Comparison of ENCODE assay signal across 13 cellular contexts in the genomic region with DNA sequence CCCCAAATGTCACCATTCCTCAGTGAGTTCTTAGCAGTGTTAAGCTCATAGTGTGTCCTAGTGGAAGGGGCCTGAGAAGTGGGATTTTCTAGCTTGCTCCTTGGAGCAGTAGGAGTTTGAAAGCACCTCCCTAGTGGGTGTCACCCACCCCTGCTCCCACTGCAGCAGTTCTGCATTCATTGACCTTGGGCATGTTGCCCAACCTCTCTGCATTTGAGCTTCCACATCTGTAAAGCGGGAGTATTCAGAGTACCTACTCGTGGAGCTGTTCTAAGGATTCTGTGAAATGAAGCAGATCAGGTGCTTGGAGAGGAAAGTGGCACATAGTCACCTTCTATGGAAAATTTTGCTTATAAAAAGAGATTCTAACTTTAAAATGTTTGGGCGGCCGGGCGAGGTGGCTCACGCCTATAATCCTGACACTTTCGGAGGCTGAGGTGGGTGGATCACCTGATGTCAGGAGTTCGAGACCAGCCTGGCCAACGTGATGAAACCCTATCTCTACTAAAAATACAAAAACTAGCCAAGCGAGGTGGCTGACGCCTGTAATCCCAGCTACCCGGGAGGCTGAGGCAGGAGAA.
"Had no signal": no experiment of that assay in that cellular context is flagged by ENCODE, and none has a peak within 500 bp of the region (broad histone marks: within the 10 kb centered on the region; RNA-seq: fewer than 3 reads in every experiment).

No MANE protein-coding gene starts in this region.

- H3K27ac Mint-ChIP-seq: activated naive CD4-positive, alpha-beta T cell treated with anti-CD3 and anti-CD28 coated beads, Interleukin-2, amount 50 U/mL, for 24 hours; activated T-cell treated with anti-CD3 and anti-CD28 coated beads, Interleukin-2, amount 50 U/mL, for 72 hours; progenitor cell of endocrine pancreas had no signal

- ATAC-seq: activated T-cell treated with anti-CD3 and anti-CD28 coated beads, Interleukin-2, amount 50 U/mL, for 72 hours; heart left ventricle had no signal

- H3K4me3 Mint-ChIP-seq: activated naive CD4-positive, alpha-beta T cell treated with anti-CD3 and anti-CD28 coated beads, Interleukin-2, amount 50 U/mL, for 24 hours; activated T-cell treated with anti-CD3 and anti-CD28 coated beads, Interleukin-2, amount 50 U/mL, for 72 hours had no signal

- H3K9me3 Mint-ChIP-seq: activated naive CD4-positive, alpha-beta T cell treated with anti-CD3 and anti-CD28 coated beads, Interleukin-2, amount 50 U/mL, for 24 hours; activated T-cell treated with anti-CD3 and anti-CD28 coated beads, Interleukin-2, amount 50 U/mL, for 72 hours had no signal

- H3K36me3 Mint-ChIP-seq: activated naive CD4-positive, alpha-beta T cell treated with anti-CD3 and anti-CD28 coated beads, Interleukin-2, amount 50 U/mL, for 24 hours had no signal

- DNase-seq: activated CD4-positive, alpha-beta T cell treated with anti-CD3 and anti-CD28 coated beads for 1 hour; activated effector memory CD4-positive, alpha-beta T cell treated with anti-CD3 and anti-CD28 coated beads, Interleukin-2, amount 50 U/mL, for 16 hours; activated T-cell treated with anti-CD3 and anti-CD28 coated beads, Interleukin-2, amount 50 U/mL, for 72 hours; heart left ventricle; left ventricle myocardium inferior; midbrain; stimulated activated CD4-positive, alpha-beta T cell treated with anti-CD3 and anti-CD28 coated beads, Interleukin-2, amount 100 ng/mL, for 24 hours; stimulated activated naive CD4-positive, alpha-beta T cell treated with Interleukin-2 at 50 U/mL for 16 hours; T1000; thyroid gland; WERI-Rb-1 had no signal
